ENCODE assay signal across 8 cellular contexts in the genomic region with DNA sequence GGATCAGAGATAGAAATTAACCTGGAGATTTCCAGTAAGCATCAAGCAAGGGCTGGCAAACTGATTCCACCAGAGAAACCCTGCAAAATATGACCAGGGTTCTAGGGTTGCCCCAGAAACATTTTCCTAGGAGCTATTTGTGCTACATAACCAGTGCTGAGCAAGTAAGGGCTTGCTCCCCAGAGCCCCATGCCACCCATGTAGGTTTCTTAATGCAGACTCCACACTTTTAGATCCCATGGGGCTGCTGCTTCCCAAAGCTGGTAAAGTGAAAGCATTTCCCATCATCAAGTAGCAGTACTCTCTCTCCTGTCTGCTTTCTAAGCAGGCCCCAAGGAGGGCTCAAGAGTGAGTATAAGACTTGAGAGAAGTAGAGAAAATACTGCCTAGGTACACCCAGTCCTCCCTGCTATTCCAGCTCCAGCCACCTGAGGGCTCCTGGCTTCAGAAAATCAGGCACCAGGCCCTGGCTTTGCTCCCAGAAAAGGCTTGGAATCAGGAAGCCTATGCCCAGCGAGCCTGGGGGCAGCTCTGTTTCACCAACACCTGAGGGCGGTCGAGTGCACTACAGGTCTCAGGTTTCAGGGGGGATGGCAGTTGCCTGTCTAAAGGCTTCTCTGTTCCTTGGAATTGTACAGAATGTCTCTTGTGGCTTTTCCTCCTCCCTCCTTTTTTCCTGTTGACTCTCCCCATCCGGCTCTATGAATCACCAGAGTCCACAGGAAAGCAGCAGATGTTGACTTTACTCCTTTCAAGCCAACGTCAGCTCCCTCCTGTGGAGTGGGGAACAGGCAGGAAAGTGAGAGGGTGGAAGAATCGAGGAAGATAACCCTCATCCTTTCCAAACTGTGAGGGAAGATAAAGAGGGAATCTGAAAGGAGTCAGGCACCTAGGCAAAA. TPM values are rescaled to one million over a fixed set of nuclear protein-coding genes. Genes with fewer than 3 reads are reported as not detected.
DNase-seq lines count a peak whose midpoint lies in the region; ATAC-seq, FAIRE-seq and TF ChIP-seq lines count a peak whose summit lies in the region.

No MANE protein-coding gene starts in this region.

- peak; percentile 96 to 98 for TF ChIP-seq RAD21 in A549 (conservative IDR thresholded peaks at IDR 0.05 in 1 of 2, IDR thresholded peaks at IDR 0.05 in 1 of 2)

- peak overlapping the region; percentile 76 for H3K4me2 ChIP-seq in A549

- H3K9ac ChIP-seq in iPS-15b (ENCODE audit: low read depth, low read length): peak overlapping the region; percentile 32

- TF ChIP-seq CTCF in A549 (IDR thresholded peaks at IDR 0.05) (peak; percentile 98), breast epithelium (IDR thresholded peaks at IDR 0.05) (peak; percentile 93 to 99 (median 97))

- POLR2A ChIA-PET in A549 (lab: Yijun Ruan, JAX): interaction anchor here (0.6 to 2.7 kb wide), 10 partner anchors 9 to 73 kb away, joined by 3 to 28 read pairs (median 8); a partner anchor contains a TSS

- H3K9me3 ChIP-seq in A549 (no peaks in the 10 kb centered on the region), breast epithelium (no peaks in the 10 kb centered on the region), iPS-15b (ENCODE audit: control insufficient read depth, insufficient read depth, low read length) (no peaks in the 10 kb centered on the region)

- no peaks in the 10 kb centered on the region for H3K27me3 ChIP-seq in breast epithelium
- H3K27me3 ChIP-seq in iPS-15b (ENCODE audit: control insufficient read depth, insufficient read depth, low read length): peaks cover 2% of the 10 kb centered on the region

- TF ChIP-seq EP300 in A549 (IDR thresholded peaks at IDR 0.05): no peak

- H3K36me3 ChIP-seq in breast epithelium (no peaks in the 10 kb centered on the region), iPS-15b (ENCODE audit: control insufficient read depth, insufficient read depth, low read length) (no peaks in the 10 kb centered on the region)

- ATAC-seq in A549 (peak; percentile 97), sciatic nerve (peak; percentile 96), GM21825 (IDR thresholded peaks at IDR 0.05; ENCODE audit: unreplicated experiment) (no peak)

- CTCF ChIA-PET in A549 (lab: Yijun Ruan, JAX): interaction anchor here (0.6 to 11.2 kb wide), 49 partner anchors 9 to 147 kb away, joined by 3 to 429 read pairs (median 8); a partner anchor contains a TSS

- DNase-seq in A549 (ENCODE audit: low read depth in 1 of 2, low spot score in 1 of 2) (peak; percentile 98 to 99), GM19239 (ENCODE audit: insufficient read length, low spot score) (peak; percentile 46), NCI-H2081 treated with DMSO at 0.1 percent for 48 hours (lab: John Stamatoyannopoulos, UW) (peak; percentile 95), UCSD-AML1 (lab: John Stamatoyannopoulos, UW; ENCODE audit: unreplicated experiment) (peak; percentile 85), breast epithelium (ENCODE audit: low spot score in 2 of 2) (peak; percentile 98 to 99), sciatic nerve (ENCODE audit: low spot score) (peak; percentile 96)

- H3K27ac ChIP-seq in A549: peak overlapping the region; percentile 88 to 91
- H3K27ac ChIP-seq in breast epithelium: peak overlapping the region; percentile 96 to 98

- intact Hi-C loops in breast epithelium (cut with DNase I; ENCODE audit: low total_unique reads) (no loop called here), sciatic nerve (cut with DNase I) (no loop called here)

- H3K4me1 ChIP-seq in A549 (peaks cover 41% of the 10 kb centered on the region), breast epithelium (peaks cover 7 to 35% of the 10 kb centered on the region in 2 donors), iPS-15b (ENCODE audit: control insufficient read depth, insufficient read depth, low read length) (peaks cover 5% of the 10 kb centered on the region)

- no peak for TF ChIP-seq POLR2A in A549 (IDR thresholded peaks at IDR 0.05; ENCODE audit: low read length)
- TF ChIP-seq POLR2A in breast epithelium (IDR thresholded peaks at IDR 0.05): peak; percentile 12

- FAIRE-seq in A549 (lab: Jason Lieb, UNC): peak; percentile 78
- FAIRE-seq in GM19239 (lab: Jason Lieb, UNC): no peak

- H3K4me3 ChIP-seq in A549 (no peak overlapping the region), breast epithelium (peak overlapping the region; percentile 11 to 55 (median 19)), iPS-15b (ENCODE audit: low read depth, low read length) (peak overlapping the region; percentile 27)

- WGBS in A549 (ENCODE audit: missing lambda C conversion rate): under 1% methylated on average over 6 of the region's 6 CpGs

TF ChIP-seq in A549, 52 proteins besides CTCF, POLR2A, EP300 and RAD21 (continues in another document):
- TF ChIP-seq NFE2L2 (conservative IDR thresholded peaks at IDR 0.05; ENCODE audit: low read length) (no peak), FOXS1 (CRISPR knock-in tag; IDR thresholded peaks at IDR 0.05) (peak; percentile 41), NPAS2 (CRISPR knock-in tag; IDR thresholded peaks at IDR 0.05; ENCODE audit: borderline replicate concordance) (no peak), HEYL (CRISPR knock-in tag; IDR thresholded peaks at IDR 0.05) (no peak), CHD4 (IDR thresholded peaks at IDR 0.05; ENCODE audit: borderline replicate concordance) (no peak), ZSCAN20 (CRISPR knock-in tag; IDR thresholded peaks at IDR 0.05) (no peak), FOSL2 (IDR thresholded peaks at IDR 0.05) (peak; percentile 73), FOSL2 (CRISPR knock-in tag; IDR thresholded peaks at IDR 0.05) (peak; percentile 93), SMC3 (IDR thresholded peaks at IDR 0.05) (peak; percentile 98), HOXB13 (CRISPR knock-in tag; IDR thresholded peaks at IDR 0.05; ENCODE audit: low read depth) (no peak), EHMT2 (IDR thresholded peaks at IDR 0.05; ENCODE audit: low read depth) (no peak), ESRRA (IDR thresholded peaks at IDR 0.05; ENCODE audit: borderline replicate concordance, low read length) (no peak), CBX8 (IDR thresholded peaks at IDR 0.05) (no peak), JUNB (IDR thresholded peaks at IDR 0.05) (peak; percentile 37; the same call in 1 of the 2 replicates)
- TF ChIP-seq, protein P1, sequence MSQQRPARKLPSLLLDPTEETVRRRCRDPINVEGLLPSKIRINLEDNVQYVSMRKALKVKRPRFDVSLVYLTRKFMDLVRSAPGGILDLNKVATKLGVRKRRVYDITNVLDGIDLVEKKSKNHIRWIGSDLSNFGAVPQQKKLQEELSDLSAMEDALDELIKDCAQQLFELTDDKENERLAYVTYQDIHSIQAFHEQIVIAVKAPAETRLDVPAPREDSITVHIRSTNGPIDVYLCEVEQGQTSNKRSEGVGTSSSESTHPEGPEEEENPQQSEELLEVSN (IDR thresholded peaks at IDR 0.05; ENCODE audit: borderline replicate concordance, low read depth): peak; percentile 51; the same call in 1 of the 2 replicates
- TF ChIP-seq, protein P2, sequence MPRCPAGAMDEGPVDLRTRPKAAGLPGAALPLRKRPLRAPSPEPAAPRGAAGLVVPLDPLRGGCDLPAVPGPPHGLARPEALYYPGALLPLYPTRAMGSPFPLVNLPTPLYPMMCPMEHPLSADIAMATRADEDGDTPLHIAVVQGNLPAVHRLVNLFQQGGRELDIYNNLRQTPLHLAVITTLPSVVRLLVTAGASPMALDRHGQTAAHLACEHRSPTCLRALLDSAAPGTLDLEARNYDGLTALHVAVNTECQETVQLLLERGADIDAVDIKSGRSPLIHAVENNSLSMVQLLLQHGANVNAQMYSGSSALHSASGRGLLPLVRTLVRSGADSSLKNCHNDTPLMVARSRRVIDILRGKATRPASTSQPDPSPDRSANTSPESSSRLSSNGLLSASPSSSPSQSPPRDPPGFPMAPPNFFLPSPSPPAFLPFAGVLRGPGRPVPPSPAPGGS (IDR thresholded peaks at IDR 0.05): no peak

RNA-seq across cellular contexts. Expression of a gene that starts 6.2 kb away (rescaled TPM):
- polyA plus RNA-seq in A549 (2011; rRNA removed) (not detected in 2 replicates), A549 (2017; fragmentation: RNase III; extraction: RNeasy Plus Mini Kit Qiagen cat#74134 plus additional on column Dnase treatment) (not detected in 3 replicates)
- not detected in 2 replicates for polyA plus RNA-seq in A549 (2012; cell fraction: cytosol; rRNA removed)
- not detected in 2 replicates for polyA plus RNA-seq in A549 (2012; cell fraction: nucleus; rRNA removed)
- not detected in 2 replicates for polyA minus RNA-seq in A549 (2011; rRNA and poly(A)+ RNA removed)
- total RNA-seq in breast epithelium (10 to 100 TPM in 1 of 3 donors, 1 to 10 TPM in 2; 6.4 to 10.2 (median 7.0) TPM), sciatic nerve (3.8 TPM)

RNA-seq across cellular contexts. Expression of a gene that starts 18.0 kb away (rescaled TPM):
- polyA plus RNA-seq in A549 (2011; rRNA removed): 0.68 and 1.1 TPM in 2 replicates
- polyA plus RNA-seq in A549 (2012; cell fraction: cytosol; rRNA removed): 0.17 and 0.19 TPM in 2 replicates
- polyA plus RNA-seq in A549 (2012; cell fraction: nucleus; rRNA removed): 0.80 and 1.0 TPM in 2 replicates
- 0.62 to 1.2 TPM (median 1.1 TPM) in 3 replicates for polyA plus RNA-seq in A549 (2017; fragmentation: RNase III; extraction: RNeasy Plus Mini Kit Qiagen cat#74134 plus additional on column Dnase treatment)
- polyA minus RNA-seq in A549 (2011; rRNA and poly(A)+ RNA removed): 0.58 and 1.1 TPM in 2 replicates
- 10 to 100 TPM in 2 of 3 donors, 1 to 10 TPM in 1; 3.2 to 74.9 (median 30.2) TPM for total RNA-seq in breast epithelium
- total RNA-seq in sciatic nerve: 9.6 TPM

RNA-seq across cellular contexts. Expression of a gene that starts 26.7 kb away (rescaled TPM):
- polyA plus RNA-seq in A549 (2011; rRNA removed) (35.5 and 40.6 TPM in 2 replicates), A549 (2017; fragmentation: RNase III; extraction: RNeasy Plus Mini Kit Qiagen cat#74134 plus additional on column Dnase treatment) (13.9 to 15.2 TPM (median 14.2 TPM) in 3 replicates)
- polyA plus RNA-seq in A549 (2012; cell fraction: cytosol; rRNA removed): 12.4 and 13.7 TPM in 2 replicates
- 8.0 and 11.3 TPM in 2 replicates for polyA plus RNA-seq in A549 (2012; cell fraction: nucleus; rRNA removed)
- polyA minus RNA-seq in A549 (2011; rRNA and poly(A)+ RNA removed): 15.0 and 15.8 TPM in 2 replicates
- total RNA-seq in breast epithelium (10 to 100 TPM; 20.3 to 40.1 (median 22.0) TPM), sciatic nerve (20.7 TPM)

RNA-seq across cellular contexts. Expression of a gene that starts 33.0 kb away (rescaled TPM):
- polyA plus RNA-seq in A549 (2011; rRNA removed) (15.5 and 25.4 TPM in 2 replicates), A549 (2017; fragmentation: RNase III; extraction: RNeasy Plus Mini Kit Qiagen cat#74134 plus additional on column Dnase treatment) (18.6 to 23.2 TPM (median 22.7 TPM) in 3 replicates)
- polyA plus RNA-seq in A549 (2012; cell fraction: cytosol; rRNA removed): 11.2 and 14.0 TPM in 2 replicates
- 29.4 and 40.2 TPM in 2 replicates for polyA plus RNA-seq in A549 (2012; cell fraction: nucleus; rRNA removed)
- polyA minus RNA-seq in A549 (2011; rRNA and poly(A)+ RNA removed): 19.2 and 20.9 TPM in 2 replicates
- total RNA-seq in breast epithelium (10 to 100 TPM; 14.1 to 53.3 (median 31.8) TPM), sciatic nerve (44.5 TPM)

RNA-seq across cellular contexts. Expression of a gene that starts 35.4 kb away (rescaled TPM):
- polyA plus RNA-seq in A549 (2011; rRNA removed) (152 and 281 TPM in 2 replicates), A549 (2017; fragmentation: RNase III; extraction: RNeasy Plus Mini Kit Qiagen cat#74134 plus additional on column Dnase treatment) (240 to 278 TPM (median 245 TPM) in 3 replicates)
- 135 and 262 TPM in 2 replicates for polyA plus RNA-seq in A549 (2012; cell fraction: cytosol; rRNA removed)
- 59.1 and 116 TPM in 2 replicates for polyA plus RNA-seq in A549 (2012; cell fraction: nucleus; rRNA removed)
- 53.0 and 54.2 TPM in 2 replicates for polyA minus RNA-seq in A549 (2011; rRNA and poly(A)+ RNA removed)
- total RNA-seq in breast epithelium (100 to 1,000 TPM; 115 to 137 (median 128) TPM), sciatic nerve (93.8 TPM)

Comparison
In these comparisons a context has a peak if more than half of its experiments do, and no peak if none do; other contexts are left out.
1. DNase-seq: peak in every context shown above with its lines; median percentile 98 in A549; 98 in breast epithelium; 96 in sciatic nerve; 95 in NCI-H2081 treated with DMSO at 0.1 percent for 48 hours; 85 in UCSD-AML1; 46 in GM19239.